Comparison of ENCODE assay signal across 8 cellular contexts in the genomic region with DNA sequence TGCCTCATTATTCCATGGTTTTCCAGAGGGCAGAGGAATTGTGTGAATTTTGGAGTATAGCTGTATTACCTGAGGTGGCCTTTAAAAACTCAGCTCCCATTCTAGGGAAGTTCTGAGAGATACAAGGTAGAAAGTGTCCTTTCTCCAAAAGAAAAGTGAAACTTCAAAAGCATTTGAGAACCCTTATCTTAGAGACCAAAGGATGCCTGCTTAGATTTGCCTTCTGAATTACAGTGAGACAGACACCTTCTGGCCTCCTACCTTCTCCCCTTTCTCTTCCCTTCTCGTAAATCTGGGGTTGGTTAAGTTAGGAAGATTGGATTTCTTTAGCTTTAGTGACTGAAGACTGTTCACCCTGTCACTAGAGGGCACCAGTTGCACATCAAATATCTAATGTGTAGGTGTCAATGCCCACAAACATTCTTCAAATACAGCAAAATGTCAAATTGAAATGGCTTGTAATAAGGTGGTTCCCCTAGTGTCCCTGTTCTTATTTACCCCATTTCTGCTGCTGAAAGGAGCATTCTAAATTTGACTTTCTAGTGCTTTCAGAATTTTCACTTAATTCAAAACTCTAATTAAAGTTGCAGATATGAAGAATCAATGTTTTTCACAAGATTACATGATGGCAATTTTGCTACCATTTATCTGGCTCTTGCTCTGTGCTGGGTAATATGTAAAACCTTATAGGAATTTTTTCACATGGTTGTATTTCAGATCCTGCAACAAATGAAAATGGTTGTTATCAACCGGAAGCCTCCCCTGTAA. TPM values are rescaled to one million over a fixed set of nuclear protein-coding genes. Genes with fewer than 3 reads are reported as not detected.
DNase-seq lines count a peak whose midpoint lies in the region; ATAC-seq and TF ChIP-seq lines count a peak whose summit lies in the region.

No MANE protein-coding gene starts in this region.

- peak; percentile 51 for TF ChIP-seq CTCF in Calu3 (IDR thresholded peaks at IDR 0.05; ENCODE audit: unreplicated experiment)

- BruUV-seq in Calu3 (replicated peaks; lab: Mats Ljungman, UMichigan), result no TSS peak

- peaks cover 8% of the 10 kb centered on the region for H3K27me3 Mint-ChIP-seq in Calu3 (ENCODE audit: unreplicated experiment)

- H3K36me3 Mint-ChIP-seq in Calu3 (ENCODE audit: insufficient read depth, unreplicated experiment), result peaks cover under 1% of the 10 kb centered on the region

- intact Hi-C loops in Calu3 (cut with micrococcal nuclease; ENCODE audit: unreplicated experiment), result loop anchor here (1.0 to 10.0 kb wide), 7 partner anchors 182 to 1281 kb away; no protein-coding TSS in a partner anchor

- CTCF ChIA-PET in Calu3 (lab: Charles Lee), result interaction anchor here (0.6 to 1.7 kb wide), 11 partner anchors 9 to 1015 kb away, joined by 3 to 10 read pairs (median 3); no protein-coding TSS in a partner anchor

- no peaks in the 10 kb centered on the region for H3K9me3 Mint-ChIP-seq in Calu3 (ENCODE audit: low read depth, unreplicated experiment)

- no peak overlapping the region for H3K4me3 Mint-ChIP-seq in Calu3 (ENCODE audit: low read depth, unreplicated experiment)

- peak; percentile 40 for ATAC-seq in GM19324 (IDR thresholded peaks at IDR 0.05; ENCODE audit: low FRiP score, unreplicated experiment)
- peak; percentile 35 for ATAC-seq in HG03342 (IDR thresholded peaks at IDR 0.05; ENCODE audit: unreplicated experiment)

- no peak overlapping the region for H3K27ac Mint-ChIP-seq in Calu3 (ENCODE audit: unreplicated experiment)

- peaks cover 9% of the 10 kb centered on the region for H3K4me1 Mint-ChIP-seq in Calu3 (ENCODE audit: low read depth, unreplicated experiment)

- DNase-seq in Calu3 (peak; percentile 73), NCI-H510A treated with DMSO at 0.1 percent for 48 hours (lab: John Stamatoyannopoulos, UW) (peak; percentile 54), fibroblast of peridontal ligament (ENCODE audit: extremely low read depth) (peak; percentile 69), non-pigmented ciliary epithelial cell (ENCODE audit: low read depth) (peak; percentile 28), NCI-H1048 (lab: John Stamatoyannopoulos, UW) (no peak)
- peak; percentile 31 for DNase-seq in activated CD4-positive, alpha-beta T cell treated with anti-CD3 and anti-CD28 coated beads, Interleukin-2, amount 50 U/mL, for 1 hour

RNA-seq across cellular contexts. Expression of a gene that starts 46.7 kb away (rescaled TPM):
- total RNA-seq in Calu3 (2022), result 80.5 and 87.8 TPM in 2 replicates
